In genomic region chr6:168884646-168885086, GRCh38 we compare ENCODE assay signal across 8 cellular contexts.
DNase-seq lines count a peak whose midpoint lies in the region; ATAC-seq and TF ChIP-seq lines count a peak whose summit lies in the region.

No MANE protein-coding gene starts in this region.

- H4K20me1 ChIP-seq in BLaER1 treated with 17β-estradiol and CSF1 and Interleukin-3, amounts not matched to agents 10 nM and 100 nM = peaks cover 0 to 6% (median 0%) of the 10 kb centered on the region in 11 experiments; a peak in 1 of 22 replicates
- no peaks in the 10 kb centered on the region for H4K20me1 ChIP-seq in KMS-11 (ENCODE audit: insufficient read depth)

- H3K9me3 ChIP-seq in BLaER1 treated with 17β-estradiol and CSF1 and Interleukin-3, amounts not matched to agents 10 nM and 100 nM (replicated peaks in 1 of 11) = no peaks in the 10 kb centered on the region
- H3K9me3 ChIP-seq in right cardiac atrium (ENCODE audit: control insufficient read depth, low read length) (no peaks in the 10 kb centered on the region), gastrocnemius medialis (no peaks in the 10 kb centered on the region)

- H3K4me2 ChIP-seq in BLaER1 treated with 17β-estradiol and CSF1 and Interleukin-3, amounts not matched to agents 10 nM and 100 nM = peak overlapping the region; percentile 59 to 81 (median 72)
- H3K4me2 ChIP-seq in KMS-11 = peak overlapping the region; percentile 7; the same call in 1 of the 2 replicates

- H3K27me3 ChIP-seq in BLaER1 treated with 17β-estradiol and CSF1 and Interleukin-3, amounts not matched to agents 10 nM and 100 nM = no peaks in the 10 kb centered on the region
- H3K27me3 ChIP-seq in KMS-11 (ENCODE audit: insufficient read depth, low read depth) (no peaks in the 10 kb centered on the region), right cardiac atrium (ENCODE audit: control insufficient read depth, insufficient read depth) (no peaks in the 10 kb centered on the region), gastrocnemius medialis (no peaks in the 10 kb centered on the region)

- intact Hi-C loops in right cardiac atrium (cut with DNase I) = loop anchor here (2.0 to 5.0 kb wide), 4 partner anchors 267 to 732 kb away; no protein-coding TSS in a partner anchor
- intact Hi-C loops in gastrocnemius medialis (cut with DNase I; ENCODE audit: low total_unique reads) = loop anchor here (1.0 kb wide), 1 partner anchor 514 kb away; no protein-coding TSS in a partner anchor

- peak overlapping the region in 6 of 11 experiments; percentile 25 to 55 (median 41); a peak in 7 of 22 replicates for H3K9ac ChIP-seq in BLaER1 treated with 17β-estradiol and CSF1 and Interleukin-3, amounts not matched to agents 10 nM and 100 nM
- H3K9ac ChIP-seq in KMS-11 = no peak overlapping the region

- WGBS in right cardiac atrium = 17% methylated on average over 37 of the region's 37 CpGs

- in situ Hi-C loops in gastrocnemius medialis (cut with MboI; ENCODE audit: low sequenced_read_pairs in 4 of 4) = loop anchor here (5.0 to 25.0 kb wide), 3 partner anchors 517 to 522 kb away; no protein-coding TSS in a partner anchor

- no peak for TF ChIP-seq POLR2A in gastrocnemius medialis (IDR thresholded peaks at IDR 0.05)

- DNase-seq in T-helper 1 cell (peak; percentile 17 to 75 (median 62)), amniotic epithelial cell (ENCODE audit: low read depth) (peak; percentile 4), right cardiac atrium (peak; percentile 63 to 93 (median 92)), gastrocnemius medialis (peak in 1 of 2 donors; percentile 25)

- peak overlapping the region; percentile 39; the same call in 1 of the 2 replicates for H2AFZ ChIP-seq in KMS-11 (ENCODE audit: low read depth)

- peak; percentile 92 for ATAC-seq in GM19438 (IDR thresholded peaks at IDR 0.05; ENCODE audit: low read depth, unreplicated experiment)
- ATAC-seq in right cardiac atrium = peak; percentile 88 to 89
- ATAC-seq in gastrocnemius medialis = peak; percentile 68 to 69
- no peak for ATAC-seq in HG02852 (IDR thresholded peaks at IDR 0.05; ENCODE audit: unreplicated experiment)

- peak; percentile 72 for TF ChIP-seq CTCF in KMS-11 (conservative IDR thresholded peaks at IDR 0.05; ENCODE audit: low read depth, low read length)
- peak; percentile 60 to 89 (median 76) for TF ChIP-seq CTCF in gastrocnemius medialis (IDR thresholded peaks at IDR 0.05 in 4 of 5, conservative IDR thresholded peaks at IDR 0.05 in 1 of 5)

- H3K4me1 ChIP-seq in BLaER1 treated with 17β-estradiol and CSF1 and Interleukin-3, amounts not matched to agents 10 nM and 100 nM = peaks cover 0 to 8% (median 6%) of the 10 kb centered on the region in 10 experiments; a peak in 13 of 20 replicates
- H3K4me1 ChIP-seq in KMS-11 (ENCODE audit: low read depth, poor library complexity, severe bottlenecking) = no peaks in the 10 kb centered on the region
- no peaks in the 10 kb centered on the region for H3K4me1 ChIP-seq in right cardiac atrium (ENCODE audit: control insufficient read depth, insufficient read depth, low read length)
- H3K4me1 ChIP-seq in gastrocnemius medialis = peaks cover 0 to 6% of the 10 kb centered on the region in 2 donors

- H3K4me3 ChIP-seq in BLaER1 treated with 17β-estradiol and CSF1 and Interleukin-3, amounts not matched to agents 10 nM and 100 nM = peak overlapping the region in 9 of 10 experiments; percentile 27 to 65 (median 49); a peak in 13 of 20 replicates
- no peak overlapping the region for H3K4me3 ChIP-seq in KMS-11 (IDR thresholded peaks at IDR 0.05; ENCODE audit: insufficient read depth, low read depth, low read length)
- no peak overlapping the region for H3K4me3 ChIP-seq in right cardiac atrium (ENCODE audit: low read length)
- peak overlapping the region in 3 of 4 donors; percentile 3 to 41 (median 40) for H3K4me3 ChIP-seq in gastrocnemius medialis

- no peak overlapping the region for H3K27ac ChIP-seq in BLaER1 treated with 17β-estradiol and CSF1 and Interleukin-3, amounts not matched to agents 10 nM and 100 nM
- H3K27ac ChIP-seq in KMS-11 (no peak overlapping the region), right cardiac atrium (ENCODE audit: low read length) (no peak overlapping the region), gastrocnemius medialis (no peak overlapping the region)

- no peaks in the 10 kb centered on the region for H3K79me2 ChIP-seq in KMS-11 (ENCODE audit: insufficient read depth, low read depth)

- H3K36me3 ChIP-seq in BLaER1 treated with 17β-estradiol and CSF1 and Interleukin-3, amounts not matched to agents 10 nM and 100 nM = no peaks in the 10 kb centered on the region
- H3K36me3 ChIP-seq in KMS-11 (ENCODE audit: insufficient read depth) (no peaks in the 10 kb centered on the region), gastrocnemius medialis (no peaks in the 10 kb centered on the region)

Comparison
In these comparisons a context has a peak if more than half of its experiments do, and no peak if none do; other contexts are left out.
1. H3K4me3 ChIP-seq: peak in BLaER1 treated with 17β-estradiol and CSF1 and Interleukin-3, amounts not matched to agents 10 nM and 100 nM (9 of 10) and gastrocnemius medialis (3 of 4); none in KMS-11 (single experiment) and right cardiac atrium (single experiment).